Comparison of ENCODE assay signal across 1 cellular context in genomic region chr10:78980354-78980753, GRCh38.
TF ChIP-seq lines count a peak whose summit lies in the region.

No MANE protein-coding gene starts in this region.

TF ChIP-seq in SK-N-SH, 30 proteins besides CTCF, POLR2A, EP300 and RAD21 (continued from another document):
- peak; percentile 35; the same call in 1 of the 2 replicates for TF ChIP-seq POLR2AphosphoS5 (IDR thresholded peaks at IDR 0.05; ENCODE audit: low read depth, low read length)
- no peak for TF ChIP-seq SMC3 (IDR thresholded peaks at IDR 0.05; ENCODE audit: low read depth, low read length)
- no peak for TF ChIP-seq MEF2A (IDR thresholded peaks at IDR 0.05; ENCODE audit: borderline replicate concordance, low read depth)
- no peak for TF ChIP-seq GATA2 (CRISPR knock-in tag; IDR thresholded peaks at IDR 0.05)
